1 cellular context compared by ENCODE assay signal in the genomic region with DNA sequence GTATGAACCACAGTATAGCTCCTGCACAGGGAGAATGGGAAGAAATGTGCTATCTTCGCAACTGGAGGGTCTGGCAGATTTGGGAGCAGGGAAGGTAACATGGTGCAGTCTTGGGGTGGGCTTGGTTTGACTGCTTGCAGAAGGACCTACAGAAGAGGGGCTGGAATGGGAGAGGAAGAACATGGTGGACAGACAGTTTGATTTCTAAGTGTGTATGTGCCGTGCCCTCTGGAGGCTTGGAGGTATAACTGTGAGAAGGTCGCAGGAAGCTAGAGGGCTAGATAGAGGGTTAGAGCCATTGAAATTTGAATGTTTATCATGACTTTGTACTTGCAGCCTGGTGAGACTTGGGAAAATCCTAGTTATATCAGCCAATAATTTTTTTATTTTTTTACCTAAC.
TF ChIP-seq lines count a peak whose summit lies in the region.

No MANE protein-coding gene starts in this region.

TF ChIP-seq in H1, 55 proteins besides CTCF, POLR2A, EP300 and RAD21:
- TF ChIP-seq SIX5 (IDR thresholded peaks at IDR 0.05; ENCODE audit: low read depth, low read length) (no peak), GTF2F1 (IDR thresholded peaks at IDR 0.05; ENCODE audit: borderline replicate concordance, low read depth, low read length) (no peak), SAP30 (IDR thresholded peaks at IDR 0.05; ENCODE audit: insufficient read depth, insufficient replicate concordance, low read length) (no peak), SIN3A (conservative IDR thresholded peaks at IDR 0.05 in 1 of 2, IDR thresholded peaks at IDR 0.05 in 1 of 2; ENCODE audit: low read depth in 1 of 2, low read length in 2 of 2) (no peak), RNF2 (IDR thresholded peaks at IDR 0.05; ENCODE audit: borderline replicate concordance, low read depth, low read length, missing control alignments, poor library complexity, severe bottlenecking) (no peak), RXRA (IDR thresholded peaks at IDR 0.05; ENCODE audit: insufficient read depth, low read depth, low read length) (no peak), RFX5 (IDR thresholded peaks at IDR 0.05; ENCODE audit: borderline replicate concordance, low read depth, low read length) (no peak), CBX5 (IDR thresholded peaks at IDR 0.05; ENCODE audit: low read depth, low read length) (no peak), ASH2L (IDR thresholded peaks at IDR 0.05; ENCODE audit: low read length) (no peak), HDAC2 (IDR thresholded peaks at IDR 0.05; ENCODE audit: borderline replicate concordance in 1 of 2, low read depth in 2 of 2, low read length in 2 of 2) (no peak), CEBPB (IDR thresholded peaks at IDR 0.05; ENCODE audit: low read depth, low read length) (no peak), ZNF274 (IDR thresholded peaks at IDR 0.05; ENCODE audit: borderline replicate concordance, extremely low read depth, low read length) (no peak), CHD2 (IDR thresholded peaks at IDR 0.05; ENCODE audit: low read length) (no peak), KDM4A (IDR thresholded peaks at IDR 0.05; ENCODE audit: low read depth, low read length, severe bottlenecking) (no peak), POLR2AphosphoS5 (IDR thresholded peaks at IDR 0.05; ENCODE audit: low read depth, low read length) (no peak)
- TF ChIP-seq, protein P1, sequence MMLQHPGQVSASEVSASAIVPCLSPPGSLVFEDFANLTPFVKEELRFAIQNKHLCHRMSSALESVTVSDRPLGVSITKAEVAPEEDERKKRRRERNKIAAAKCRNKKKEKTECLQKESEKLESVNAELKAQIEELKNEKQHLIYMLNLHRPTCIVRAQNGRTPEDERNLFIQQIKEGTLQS (IDR thresholded peaks at IDR 0.05; ENCODE audit: insufficient read depth, low read depth, low read length) = no peak
